In genomic region chr21:36716836-36717235, GRCh38 we compare ENCODE assay signal across 29 cellular contexts. TPM values are rescaled to one million over a fixed set of nuclear protein-coding genes. Genes with fewer than 3 reads are reported as not detected.
"Had no signal": no experiment of that assay in that cellular context is flagged by ENCODE, and none has a peak within 500 bp of the region (broad histone marks: within the 10 kb centered on the region; RNA-seq: fewer than 3 reads in every experiment).

No MANE protein-coding gene starts in this region.

- H3K9me3 ChIP-seq: ascending aorta, breast epithelium, colonic mucosa, gastrocnemius medialis, heart left ventricle had no signal

- H3K4me3 ChIP-seq: ascending aorta, breast epithelium, cardiac muscle cell, colonic mucosa, gastrocnemius medialis, heart left ventricle had no signal

- H3K27ac ChIP-seq: ascending aorta, breast epithelium, cardiac muscle cell, colonic mucosa, epithelial cell of prostate, gastrocnemius medialis, heart left ventricle had no signal

- DNase-seq: activated CD4-positive, alpha-beta memory T cell treated with anti-CD3 and anti-CD28 coated beads, Interleukin-2, amount 10 ng/mL, durations not matched to agents 7 days and 5 days; activated CD4-positive, alpha-beta T cell treated with anti-CD3 and anti-CD28 coated beads for 1 hour; activated CD4-positive, alpha-beta T cell treated with anti-CD3 and anti-CD28 coated beads for 4 hours; activated CD4-positive, alpha-beta T cell treated with anti-CD3 and anti-CD28 coated beads, Interleukin-2, amount 10 ng/mL, durations not matched to agents 7 days and 5 days; activated CD4-positive, alpha-beta T cell treated with anti-CD3 and anti-CD28 coated beads, Interleukin-2, amount 50 U/mL, for 4 hours; activated CD8-positive, alpha-beta memory T cell treated with anti-CD3 and anti-CD28 coated beads, Interleukin-2, amount 50 U/mL, for 48 hours; activated gamma-delta T cell; activated naive CD4-positive, alpha-beta T cell; activated naive CD4-positive, alpha-beta T cell treated with anti-CD3 and anti-CD28 coated beads, Interleukin-2, amount 10 ng/mL, durations not matched to agents 7 days and 5 days; activated naive CD8-positive, alpha-beta T cell treated with anti-CD3 and anti-CD28 coated beads, Interleukin-2, amount 10 ng/mL, durations not matched to agents 7 days and 5 days; activated T-cell treated with anti-CD3 and anti-CD28 coated beads for 4 hours; activated T-cell treated with anti-CD3 and anti-CD28 coated beads, Interleukin-2, amount 50 U/mL, for 24 hours; activated T-cell treated with anti-CD3 and anti-CD28 coated beads, Interleukin-2, amount 50 U/mL, for 72 hours; central memory CD4-positive, alpha-beta T cell; cerebellar nuclear complex; colonic mucosa; effector CD8-positive, alpha-beta T cell; foreskin fibroblast; gastrocnemius medialis; heart left ventricle; T-helper 17 cell had no signal

- H3K36me3 ChIP-seq: ascending aorta, breast epithelium, cardiac muscle cell, colonic mucosa, gastrocnemius medialis, heart left ventricle had no signal

- ATAC-seq: activated naive CD4-positive, alpha-beta T cell treated with anti-CD3 and anti-CD28 coated beads, Interleukin-2, amount 50 U/mL, for 72 hours; activated T-cell treated with anti-CD3 and anti-CD28 coated beads, Interleukin-2, amount 50 U/mL, for 72 hours; gastrocnemius medialis; heart left ventricle; T-helper 17 cell; WTC11 had no signal

- H3K4me1 ChIP-seq: ascending aorta, breast epithelium, colonic mucosa, gastrocnemius medialis, heart left ventricle had no signal

RNA-seq across cellular contexts. Expression of gene SIM2, which starts 17.9 kb away (rescaled TPM):
- total RNA-seq: activated naive CD8-positive, alpha-beta T cell treated with anti-CD3 and anti-CD28 coated beads, Interleukin-2, amount 10 ng/mL, durations not matched to agents 7 days and 5 days; ascending aorta; cardiac muscle cell; dermis microvascular lymphatic vessel endothelial cell; endothelial cell of umbilical vein; T-helper 17 cell had no signal
- polyA plus RNA-seq: endothelial cell of umbilical vein had no signal
